ENCODE assay signal across 7 cellular contexts in the genomic region with DNA sequence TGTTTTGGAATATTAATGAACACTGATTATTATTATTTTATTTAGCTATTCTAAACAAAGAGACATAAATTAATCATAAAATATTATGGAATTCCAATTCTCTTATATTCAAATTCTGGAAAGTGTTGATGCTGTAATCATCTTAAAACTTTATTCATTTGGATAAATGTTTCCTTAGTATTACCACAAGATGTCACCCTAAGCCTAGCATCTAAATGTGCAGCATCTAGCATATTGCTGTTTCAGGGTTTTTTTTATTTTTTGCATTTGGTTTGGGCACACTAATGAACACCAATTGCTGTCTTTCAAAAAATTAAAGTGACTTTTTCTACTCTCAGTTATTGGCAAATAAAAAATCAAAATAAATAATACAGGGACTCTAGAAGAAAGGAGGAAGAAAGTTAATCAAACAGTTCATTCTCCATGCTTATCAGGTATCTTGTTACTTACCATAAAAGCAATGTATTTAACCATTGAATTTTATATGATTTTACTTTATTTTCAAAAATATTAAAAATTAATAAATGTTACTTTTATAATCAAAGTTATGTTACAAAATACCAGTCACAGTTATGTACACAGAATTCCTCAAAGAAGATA. TPM values are rescaled to one million over a fixed set of nuclear protein-coding genes. Genes with fewer than 3 reads are reported as not detected.
DNase-seq lines count a peak whose midpoint lies in the region; ATAC-seq and TF ChIP-seq lines count a peak whose summit lies in the region.

No MANE protein-coding gene starts in this region.

- no peaks in the 10 kb centered on the region for H3K9me3 ChIP-seq in smooth muscle cell (replicated peaks; ENCODE audit: low read depth)

- H3K4me2 ChIP-seq in GM23338 (no peak overlapping the region), smooth muscle cell (no peak overlapping the region)

- POLR2A ChIA-PET in activated CD8-positive, alpha-beta T cell treated with anti-CD3 and anti-CD28 coated beads for 36 hours (lab: Charles Lee), result interaction anchor here (1.1 kb wide), 1 partner anchor 33 kb away, joined by 3 read pairs; the partner anchor contains the start of gene TMEM126B

- DNase-seq in GM04503 (ENCODE audit: low read depth), result peak; percentile 9
- DNase-seq in GM23338 (ENCODE audit: low spot score), result peak; percentile 59
- peak; percentile 6 for DNase-seq in NCI-H1694 (lab: John Stamatoyannopoulos, UW)
- no peak for DNase-seq in activated CD8-positive, alpha-beta T cell treated with anti-CD3 and anti-CD28 coated beads for 36 hours
- DNase-seq in left cardiac atrium, result no peak
- no peak for DNase-seq in smooth muscle cell (lab: John Stamatoyannopoulos, UW; ENCODE audit: unreplicated experiment)
- no peak for DNase-seq in COLO668 (lab: John Stamatoyannopoulos, UW; ENCODE audit: unreplicated experiment)

- peak; percentile 73 to 89 for TF ChIP-seq CTCF in GM23338 (conservative IDR thresholded peaks at IDR 0.05; ENCODE audit: low read depth in 2 of 2)
- TF ChIP-seq CTCF in activated CD8-positive, alpha-beta T cell treated with anti-CD3 and anti-CD28 coated beads for 36 hours (IDR thresholded peaks at IDR 0.05), result peak; percentile 75
- peak; percentile 63 for TF ChIP-seq CTCF in smooth muscle cell (IDR thresholded peaks at IDR 0.05; ENCODE audit: borderline replicate concordance, insufficient read depth, poor library complexity, severe bottlenecking)

- H3K27ac Mint-ChIP-seq in GM23338, result no peak overlapping the region
- H3K27ac Mint-ChIP-seq in activated CD8-positive, alpha-beta T cell treated with anti-CD3 and anti-CD28 coated beads for 36 hours, result no peak overlapping the region

- no peak overlapping the region for H3K9ac ChIP-seq in smooth muscle cell (ENCODE audit: low read depth)

- H2AFZ ChIP-seq in GM23338 (no peak overlapping the region), smooth muscle cell (ENCODE audit: low read depth) (no peak overlapping the region)

- H3K36me3 Mint-ChIP-seq in GM23338 (ENCODE audit: low read depth), result peaks cover 3% of the 10 kb centered on the region; the same call in 2 of the 3 replicates
- H3K36me3 Mint-ChIP-seq in activated CD8-positive, alpha-beta T cell treated with anti-CD3 and anti-CD28 coated beads for 36 hours (ENCODE audit: low read depth), result no peaks in the 10 kb centered on the region

- no peaks in the 10 kb centered on the region for H3K36me3 ChIP-seq in GM23338 (ENCODE audit: insufficient read depth)
- H3K36me3 ChIP-seq in smooth muscle cell (ENCODE audit: low read depth), result no peaks in the 10 kb centered on the region

- CTCF ChIA-PET in activated CD8-positive, alpha-beta T cell treated with anti-CD3 and anti-CD28 coated beads for 36 hours (lab: Charles Lee), result interaction anchor here (0.5 to 2.3 kb wide), 8 partner anchors 14 to 732 kb away, joined by 3 to 6 read pairs (median 3); partner anchors contain the start of gene CCDC83

- H3K79me2 ChIP-seq in GM23338 (replicated peaks; ENCODE audit: insufficient read depth) (no peaks in the 10 kb centered on the region), smooth muscle cell (ENCODE audit: low read depth) (no peaks in the 10 kb centered on the region)

- H3K4me3 ChIP-seq in GM23338, result no peak overlapping the region
- H3K4me3 ChIP-seq in smooth muscle cell, result no peak overlapping the region

- H3K4me3 Mint-ChIP-seq in GM23338, result no peak overlapping the region
- H3K4me3 Mint-ChIP-seq in activated CD8-positive, alpha-beta T cell treated with anti-CD3 and anti-CD28 coated beads for 36 hours, result no peak overlapping the region

- no peaks in the 10 kb centered on the region for H3K27me3 Mint-ChIP-seq in GM23338 (ENCODE audit: insufficient read depth, low read depth, poor library complexity)
- no peaks in the 10 kb centered on the region for H3K27me3 Mint-ChIP-seq in activated CD8-positive, alpha-beta T cell treated with anti-CD3 and anti-CD28 coated beads for 36 hours

- peaks cover 12% of the 10 kb centered on the region for H3K4me1 ChIP-seq in GM23338 (ENCODE audit: insufficient read depth)
- H3K4me1 ChIP-seq in smooth muscle cell (ENCODE audit: low read depth), result peaks cover under 1% of the 10 kb centered on the region

- H3F3A ChIP-seq in GM23338 (replicated peaks; ENCODE audit: low read depth), result no peaks in the 10 kb centered on the region
- H3F3A ChIP-seq in smooth muscle cell (ENCODE audit: low read depth), result no peaks in the 10 kb centered on the region

- H3K9me3 Mint-ChIP-seq in GM23338, result no peaks in the 10 kb centered on the region; the same call in 2 of the 3 replicates
- no peaks in the 10 kb centered on the region for H3K9me3 Mint-ChIP-seq in activated CD8-positive, alpha-beta T cell treated with anti-CD3 and anti-CD28 coated beads for 36 hours

- peaks cover 13% of the 10 kb centered on the region; the same call in 2 of the 3 replicates for H3K4me1 Mint-ChIP-seq in GM23338
- no peaks in the 10 kb centered on the region for H3K4me1 Mint-ChIP-seq in activated CD8-positive, alpha-beta T cell treated with anti-CD3 and anti-CD28 coated beads for 36 hours (ENCODE audit: low read depth)

- H3K27ac ChIP-seq in GM23338 (ENCODE audit: low read depth), result no peak overlapping the region
- H3K27ac ChIP-seq in smooth muscle cell (ENCODE audit: low read depth), result no peak overlapping the region

- intact Hi-C loops in activated CD8-positive, alpha-beta T cell treated with anti-CD3 and anti-CD28 coated beads for 36 hours (cut with micrococcal nuclease), result loop anchor here (10.0 kb wide), 1 partner anchor 219 kb away; the partner anchor contains the start of gene SYTL2
- intact Hi-C loops in left cardiac atrium (cut with DNase I), result loop anchor here in 1 of 2 donors (2.0 kb wide), 1 partner anchor 231 kb away; no protein-coding TSS in a partner anchor

- H4K20me1 ChIP-seq in GM23338 (replicated peaks; ENCODE audit: insufficient read depth), result no peaks in the 10 kb centered on the region
- no peaks in the 10 kb centered on the region for H4K20me1 ChIP-seq in smooth muscle cell (ENCODE audit: low read depth)

- H3K9me2 ChIP-seq in GM23338 (ENCODE audit: insufficient read depth), result no peaks in the 10 kb centered on the region

- H3K27me3 ChIP-seq in GM23338 (ENCODE audit: insufficient read depth), result no peaks in the 10 kb centered on the region
- no peaks in the 10 kb centered on the region for H3K27me3 ChIP-seq in smooth muscle cell (ENCODE audit: low read depth)

- ATAC-seq in GM23338, result no peak
- no peak for ATAC-seq in activated CD8-positive, alpha-beta T cell treated with anti-CD3 and anti-CD28 coated beads for 36 hours
- ATAC-seq in left cardiac atrium, result peak; percentile 53 to 59

TF ChIP-seq in GM23338, 12 proteins besides CTCF, POLR2A, EP300 and RAD21 (continues in another document):
- TF ChIP-seq STAT1 (IDR thresholded peaks at IDR 0.05; ENCODE audit: unreplicated experiment) (no peak), POLR2AphosphoS5 (IDR thresholded peaks at IDR 0.05; ENCODE audit: low read depth) (no peak), ZNF331 (CRISPR knock-in tag; IDR thresholded peaks at IDR 0.05; ENCODE audit: low read depth) (no peak), EZH2 (IDR thresholded peaks at IDR 0.05; ENCODE audit: low read depth, unreplicated experiment) (no peak), JUNB (IDR thresholded peaks at IDR 0.05; ENCODE audit: unreplicated experiment) (no peak), ZNF114 (CRISPR knock-in tag; IDR thresholded peaks at IDR 0.05) (no peak)
- TF ChIP-seq, protein P1, sequence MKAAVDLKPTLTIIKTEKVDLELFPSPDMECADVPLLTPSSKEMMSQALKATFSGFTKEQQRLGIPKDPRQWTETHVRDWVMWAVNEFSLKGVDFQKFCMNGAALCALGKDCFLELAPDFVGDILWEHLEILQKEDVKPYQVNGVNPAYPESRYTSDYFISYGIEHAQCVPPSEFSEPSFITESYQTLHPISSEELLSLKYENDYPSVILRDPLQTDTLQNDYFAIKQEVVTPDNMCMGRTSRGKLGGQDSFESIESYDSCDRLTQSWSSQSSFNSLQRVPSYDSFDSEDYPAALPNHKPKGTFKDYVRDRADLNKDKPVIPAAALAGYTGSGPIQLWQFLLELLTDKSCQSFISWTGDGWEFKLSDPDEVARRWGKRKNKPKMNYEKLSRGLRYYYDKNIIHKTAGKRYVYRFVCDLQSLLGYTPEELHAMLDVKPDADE (IDR thresholded peaks at IDR 0.05), result no peak

RNA-seq across cellular contexts. Expression of gene DLG2, which starts 31.8 kb away (rescaled TPM):
- total RNA-seq in GM23338 (2014; rRNA removed; shearing (Covaris generic)), result 14.4 and 19.8 TPM in 2 replicates
- polyA plus RNA-seq in GM23338 (2016; fragmentation: Nextera tagmentation; extraction: Ambion mirVana) (13.0 and 21.5 TPM in 2 replicates), smooth muscle cell (0.74 and 2.0 TPM in 2 replicates)
- total RNA-seq in activated CD8-positive, alpha-beta T cell treated with anti-CD3 and anti-CD28 coated beads for 36 hours, result 1 to 10 TPM; 2.2 to 2.6 TPM
- total RNA-seq in left cardiac atrium (1 to 10 TPM; 5.9 to 7.4 TPM), smooth muscle cell (1.1 and 5.8 TPM in 2 replicates)

RNA-seq across cellular contexts. Expression of gene TMEM126B, which starts 33.0 kb away (rescaled TPM):
- total RNA-seq in GM23338 (2014; rRNA removed; shearing (Covaris generic)), result 93.0 and 96.1 TPM in 2 replicates
- 169 and 176 TPM in 2 replicates for polyA plus RNA-seq in GM23338 (2016; fragmentation: Nextera tagmentation; extraction: Ambion mirVana)
- total RNA-seq in activated CD8-positive, alpha-beta T cell treated with anti-CD3 and anti-CD28 coated beads for 36 hours, result 10 to 100 TPM; 51.6 to 61.2 TPM
- 10 to 100 TPM; 48.4 to 55.5 TPM for total RNA-seq in left cardiac atrium
- 76.8 and 89.3 TPM in 2 replicates for total RNA-seq in smooth muscle cell
- polyA plus RNA-seq in smooth muscle cell, result 49.7 and 53.0 TPM in 2 replicates

RNA-seq across cellular contexts. Expression of gene TMEM126A, which starts 52.4 kb away (rescaled TPM):
- total RNA-seq in GM23338 (2014; rRNA removed; shearing (Covaris generic)), result 24.7 and 29.5 TPM in 2 replicates
- 70.2 and 71.1 TPM in 2 replicates for polyA plus RNA-seq in GM23338 (2016; fragmentation: Nextera tagmentation; extraction: Ambion mirVana)
- 10 to 100 TPM; 47.3 to 48.9 TPM for total RNA-seq in activated CD8-positive, alpha-beta T cell treated with anti-CD3 and anti-CD28 coated beads for 36 hours
- total RNA-seq in left cardiac atrium, result 10 to 100 TPM; 59.8 to 61.5 TPM
- total RNA-seq in smooth muscle cell, result 43.6 and 69.1 TPM in 2 replicates
- 53.4 and 62.6 TPM in 2 replicates for polyA plus RNA-seq in smooth muscle cell

Comparison
In these comparisons a context has a peak if more than half of its experiments do, and no peak if none do; other contexts are left out.
1. DNase-seq: peak in GM04503 (single experiment), GM23338 (single experiment) and NCI-H1694 (single experiment); none in activated CD8-positive, alpha-beta T cell treated with anti-CD3 and anti-CD28 coated beads for 36 hours (single experiment), left cardiac atrium (single experiment), smooth muscle cell (single experiment) and COLO668 (single experiment).
2. ATAC-seq: peak in left cardiac atrium (2 of 2); none in GM23338 (single experiment) and activated CD8-positive, alpha-beta T cell treated with anti-CD3 and anti-CD28 coated beads for 36 hours (single experiment).
3. Peak in every context shown above with its lines, with median percentiles within 50 percentile points of each other: CTCF ChIP-seq.